ENCODE assay signal across 9 cellular contexts in the genomic region with DNA sequence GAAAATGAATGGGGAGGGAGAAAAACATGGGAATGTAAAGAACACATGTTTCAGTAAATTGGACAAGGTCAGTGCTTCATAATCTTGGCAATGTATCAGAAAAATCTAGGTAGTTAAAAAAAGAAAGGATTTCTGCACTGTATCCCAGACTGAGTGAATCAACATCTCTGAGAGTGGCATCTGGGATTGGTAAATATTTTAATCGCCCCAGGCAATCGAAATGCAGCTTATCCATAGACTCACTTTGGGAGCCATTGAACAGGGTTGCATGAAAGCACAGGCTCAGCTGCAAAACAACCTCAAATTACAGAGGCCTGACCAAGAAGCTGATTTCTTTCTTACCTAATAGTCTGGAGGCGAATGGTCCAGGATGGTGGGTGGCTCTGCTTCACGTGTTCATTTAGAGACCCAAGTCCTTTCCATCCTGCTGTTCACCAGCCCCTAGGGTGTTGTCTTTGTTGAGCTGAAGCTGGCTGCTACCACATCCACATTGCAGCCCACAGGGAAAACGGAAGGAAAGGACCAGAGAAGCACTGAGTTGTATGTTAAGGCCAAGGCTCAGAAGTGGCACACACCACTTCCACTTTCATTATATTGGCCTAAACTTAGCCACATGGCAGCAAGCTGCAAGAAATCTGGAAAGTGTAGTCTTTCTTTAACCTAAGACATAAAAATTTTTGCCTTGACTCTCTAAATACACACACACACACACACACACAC. TPM values are rescaled to one million over a fixed set of nuclear protein-coding genes. Genes with fewer than 3 reads are reported as not detected.
A peak's percentile ranks its signal among the peaks of the same experiment; 100 is the strongest.
DNase-seq lines count a peak whose midpoint lies in the region; ATAC-seq and TF ChIP-seq lines count a peak whose summit lies in the region.
"Had no signal": no experiment of that assay in that cellular context is flagged by ENCODE, and none has a peak within 500 bp of the region (broad histone marks: within the 10 kb centered on the region; RNA-seq: fewer than 3 reads in every experiment).

No MANE protein-coding gene starts in this region.

- peak overlapping the region; percentile 51 for H3K27ac ChIP-seq in muscle layer of duodenum (ENCODE audit: low read length)

- no peak overlapping the region for H3K4me3 Mint-ChIP-seq in T-helper 17 cell

- H3K27ac Mint-ChIP-seq in T-helper 17 cell: no peak overlapping the region

- DNase-seq in HFF-Myc (ENCODE audit: extremely low read depth, low read depth) (peak; percentile 44), NAMALWA (ENCODE audit: low spot score) (peak; percentile 13), left lobe of liver (ENCODE audit: low spot score) (no peak), T-helper 9 cell (no peak), T-helper 17 cell (no peak), D341Med (ENCODE audit: low spot score) (no peak)

- H3K27me3 ChIP-seq in muscle layer of duodenum (ENCODE audit: low read depth, low read length): no peaks in the 10 kb centered on the region

- H3K36me3 Mint-ChIP-seq in T-helper 17 cell (ENCODE audit: low read depth): peaks cover 2% of the 10 kb centered on the region

- H3K4me1 ChIP-seq in muscle layer of duodenum (ENCODE audit: control insufficient read depth in 1 of 2, insufficient read depth in 2 of 2, low read length in 2 of 2): peaks cover 4 to 24% of the 10 kb centered on the region in 2 donors

- H3K27me3 Mint-ChIP-seq in T-helper 17 cell: peaks cover 41% of the 10 kb centered on the region

- H3K9me3 ChIP-seq in muscle layer of duodenum (ENCODE audit: control insufficient read depth in 1 of 2, low read length in 2 of 2) (no peaks in the 10 kb centered on the region), T-helper 17 cell (ENCODE audit: control insufficient read depth, low read length, poor library complexity, severe bottlenecking) (no peaks in the 10 kb centered on the region)

- peak overlapping the region; percentile 18; the same call in 1 of the 2 replicates for H3K4me3 ChIP-seq in HFF-Myc (replicated peaks; ENCODE audit: low read depth, low read length)
- peak overlapping the region in 1 of 2 donors; percentile 16 for H3K4me3 ChIP-seq in muscle layer of duodenum (ENCODE audit: low read depth in 1 of 2, low read length in 2 of 2)

- H3K36me3 ChIP-seq in muscle layer of duodenum (ENCODE audit: control insufficient read depth in 1 of 2, insufficient read depth in 2 of 2, low read length in 2 of 2): no peaks in the 10 kb centered on the region

- TF ChIP-seq CTCF in HFF-Myc (IDR thresholded peaks at IDR 0.05; ENCODE audit: low read depth, low read length, missing control alignments): no peak

- peak; percentile 60 for ATAC-seq in GM18867 (IDR thresholded peaks at IDR 0.05; ENCODE audit: unreplicated experiment)
- ATAC-seq in left lobe of liver: no peak
- ATAC-seq in T-helper 17 cell: no peak

- peaks cover 2% of the 10 kb centered on the region for H3K4me1 Mint-ChIP-seq in T-helper 17 cell

RNA-seq across cellular contexts. Expression of a gene that starts 59.0 kb away (rescaled TPM):
- total RNA-seq in left lobe of liver (10.2 TPM), T-helper 17 cell (not detected)
- total RNA-seq: astrocyte had no signal

Comparison
In these comparisons a context has a peak if more than half of its experiments do, and no peak if none do; other contexts are left out.
1. DNase-seq: peak in HFF-Myc (single experiment) and NAMALWA (single experiment); none in left lobe of liver (single experiment), T-helper 9 cell (single experiment), T-helper 17 cell (0 of 3) and D341Med (single experiment).
2. RNA of a gene that starts 59.0 kb away (total RNA-seq): 10.2 TPM in left lobe of liver (single experiment); not detected in T-helper 17 cell; every median in the first group is over 10 times any median in the second.